In the genomic region with DNA sequence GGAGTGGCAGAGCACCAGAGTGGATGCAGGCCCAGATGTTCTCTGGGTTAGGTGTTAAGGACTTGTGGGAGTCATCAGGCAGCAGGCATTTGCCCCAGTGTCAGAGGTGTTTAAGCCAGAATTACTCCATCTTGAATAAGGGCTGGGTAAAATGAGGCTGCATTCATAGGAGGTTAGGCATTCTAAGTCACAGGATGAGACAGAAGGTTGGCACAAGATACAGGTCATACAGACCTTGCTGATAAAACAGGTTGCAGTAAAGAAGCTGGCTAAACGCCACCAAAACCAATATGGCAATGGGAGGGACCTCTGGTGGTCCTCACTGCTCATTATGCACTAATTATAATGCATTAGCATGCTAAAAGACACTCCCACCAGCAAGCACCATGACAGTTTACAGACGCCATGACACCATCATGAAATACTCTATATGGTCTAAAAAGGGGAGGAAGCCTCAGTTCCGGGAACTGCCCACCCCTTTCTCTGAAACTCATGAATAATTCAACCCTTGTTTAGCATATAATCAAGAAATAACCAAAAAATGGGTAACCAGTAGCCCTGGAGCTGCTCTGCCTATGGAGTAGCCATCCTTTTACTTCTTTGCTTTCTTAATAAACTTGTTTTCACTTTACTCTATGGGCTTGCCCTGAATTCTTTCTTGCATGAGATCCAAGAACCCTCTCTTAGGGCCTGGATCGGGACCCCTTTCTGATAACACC, we compare ENCODE assay signal across 8 cellular contexts.
DNase-seq lines count a peak whose midpoint lies in the region; ATAC-seq and TF ChIP-seq lines count a peak whose summit lies in the region.

No MANE protein-coding gene starts in this region.

- H3K4me2 ChIP-seq in MM.1S (ENCODE audit: low read depth, low read length), result peak overlapping the region; percentile 80

- H3F3A ChIP-seq in MM.1S (ENCODE audit: insufficient read depth, low read length), result peaks cover 14% of the 10 kb centered on the region

- peak overlapping the region; percentile 57; the same call in 1 of the 2 replicates for H3K27ac ChIP-seq in MM.1S (ENCODE audit: low read length)

- no peaks in the 10 kb centered on the region for H3K9me2 ChIP-seq in MM.1S (replicated peaks; ENCODE audit: insufficient read depth, low read length)

- H3K9me3 ChIP-seq in MM.1S (replicated peaks; ENCODE audit: insufficient read depth, low read length), result no peaks in the 10 kb centered on the region

- H3K36me3 ChIP-seq in MM.1S (replicated peaks; ENCODE audit: insufficient read depth, low read length), result no peaks in the 10 kb centered on the region

- peak overlapping the region; percentile 78 for H3K4me3 ChIP-seq in MM.1S (ENCODE audit: low read length)
- H3K4me3 ChIP-seq in iPS-11a (ENCODE audit: low read depth, low read length), result peak overlapping the region; percentile 82

- peak overlapping the region; percentile 88 for H3K9ac ChIP-seq in MM.1S (ENCODE audit: low read length)

- no peaks in the 10 kb centered on the region for H4K20me1 ChIP-seq in MM.1S (ENCODE audit: insufficient read depth, low read length)

- H3K4me1 ChIP-seq in MM.1S (ENCODE audit: low read length), result peaks cover 30% of the 10 kb centered on the region

- TF ChIP-seq CTCF in MM.1S (IDR thresholded peaks at IDR 0.05; ENCODE audit: low read length), result no peak

- H3K27me3 ChIP-seq in MM.1S (replicated peaks; ENCODE audit: insufficient read depth, low read length), result no peaks in the 10 kb centered on the region

- peak; percentile 40 for ATAC-seq in GM18517 (IDR thresholded peaks at IDR 0.05; ENCODE audit: unreplicated experiment)

- peaks cover 43% of the 10 kb centered on the region for H3K79me2 ChIP-seq in MM.1S (ENCODE audit: low read length)

- H2AFZ ChIP-seq in MM.1S (ENCODE audit: low read length), result peak overlapping the region; percentile 64

- DNase-seq in MM.1S, result peak; percentile 40
- peak; percentile 53 for DNase-seq in activated CD8-positive, alpha-beta memory T cell treated with anti-CD3 and anti-CD28 coated beads, Interleukin-2, amount 50 U/mL, for 4 hours
- peak; percentile 49 to 64 for DNase-seq in stimulated activated CD4-positive, alpha-beta T cell treated with anti-CD3 and anti-CD28 coated beads, Interleukin-4, amount 100 ng/mL, for 48 hours (ENCODE audit: low read depth in 2 of 2)
- DNase-seq in SIG-M5 (lab: John Stamatoyannopoulos, UW), result no peak
- no peak for DNase-seq in EL
- no peak for DNase-seq in NCI-H2081 treated with DMSO at 0.1 percent for 48 hours (lab: John Stamatoyannopoulos, UW)

Comparison
In these comparisons a context has a peak if more than half of its experiments do, and no peak if none do; other contexts are left out.
1. DNase-seq: peak in MM.1S (single experiment), activated CD8-positive, alpha-beta memory T cell treated with anti-CD3 and anti-CD28 coated beads, Interleukin-2, amount 50 U/mL, for 4 hours (single experiment) and stimulated activated CD4-positive, alpha-beta T cell treated with anti-CD3 and anti-CD28 coated beads, Interleukin-4, amount 100 ng/mL, for 48 hours (2 of 2); none in SIG-M5 (single experiment), EL (single experiment) and NCI-H2081 treated with DMSO at 0.1 percent for 48 hours (single experiment).